Comparison of ENCODE assay signal across 13 cellular contexts in genomic region chr16:68792465-68793324, GRCh38. TPM values are rescaled to one million over a fixed set of nuclear protein-coding genes. Genes with fewer than 3 reads are reported as not detected.
DNase-seq lines count a peak whose midpoint lies in the region; ATAC-seq, FAIRE-seq and TF ChIP-seq lines count a peak whose summit lies in the region.
"Had no signal": no experiment of that assay in that cellular context is flagged by ENCODE, and none has a peak within 500 bp of the region (broad histone marks: within the 10 kb centered on the region; RNA-seq: fewer than 3 reads in every experiment).

No MANE protein-coding gene starts in this region.

- H3K4me3 Mint-ChIP-seq in astrocyte (ENCODE audit: unreplicated experiment) = no peak overlapping the region
- H3K4me3 Mint-ChIP-seq: effector memory CD8-positive, alpha-beta T cell; memory B cell had no signal

- TF ChIP-seq CTCF in astrocyte (IDR thresholded peaks at IDR 0.05; ENCODE audit: insufficient read depth, low read depth, low read length) (no peak), transverse colon (IDR thresholded peaks at IDR 0.05) (no peak)

- H3K4me1 ChIP-seq in astrocyte (ENCODE audit: insufficient read depth, low read length) = peaks cover 26% of the 10 kb centered on the region
- H3K4me1 ChIP-seq in transverse colon = peaks cover 9 to 43% (median 13%) of the 10 kb centered on the region in 4 donors

- H3K27me3 ChIP-seq in astrocyte (ENCODE audit: insufficient read depth, low read length) (no peaks in the 10 kb centered on the region), transverse colon (no peaks in the 10 kb centered on the region)

- peak overlapping the region; percentile 63 for H3K27ac Mint-ChIP-seq in astrocyte (ENCODE audit: unreplicated experiment)
- H3K27ac Mint-ChIP-seq: effector memory CD8-positive, alpha-beta T cell; memory B cell had no signal

- peak overlapping the region; percentile 41 for H3K4me2 ChIP-seq in astrocyte (ENCODE audit: low read length)

- no peak overlapping the region for H2AFZ ChIP-seq in astrocyte (ENCODE audit: low read depth, low read length)

- H3K36me3 ChIP-seq in astrocyte (ENCODE audit: insufficient read depth, low read length) (no peaks in the 10 kb centered on the region), transverse colon (no peaks in the 10 kb centered on the region)
- H3K36me3 ChIP-seq: thoracic aorta had no signal

- 41 to 55% methylated on average over 10 to 20 of the region's 20 CpGs for WGBS in transverse colon (ENCODE audit: low coverage in 1 of 2), 2 donors

- peak; percentile 68 for DNase-seq in NCI-H2107 treated with DMSO at 0.1 percent for 48 hours (lab: John Stamatoyannopoulos, UW; ENCODE audit: unreplicated experiment)
- no peak for DNase-seq in NCI-H2107 (lab: John Stamatoyannopoulos, UW)
- peak; percentile 86 for DNase-seq in astrocyte (ENCODE audit: low read depth)
- peak; percentile 63 to 65 for DNase-seq in left colon
- peak; percentile 68 for DNase-seq in transverse colon
- no peak for DNase-seq in NCI-H748 treated with DMSO at 0.1 percent for 48 hours (lab: John Stamatoyannopoulos, UW)
- DNase-seq: ACHN; effector memory CD8-positive, alpha-beta T cell; NCI-H345 had no signal

- H3K27me3 Mint-ChIP-seq in astrocyte (ENCODE audit: low read depth, unreplicated experiment) = no peaks in the 10 kb centered on the region
- H3K27me3 Mint-ChIP-seq: memory B cell had no signal

- H3K9ac ChIP-seq in astrocyte (ENCODE audit: low read length) = no peak overlapping the region

- H3K9me3 ChIP-seq in astrocyte (ENCODE audit: insufficient read depth, low read depth, low read length) (no peaks in the 10 kb centered on the region), transverse colon (no peaks in the 10 kb centered on the region)
- H3K9me3 ChIP-seq: thoracic aorta had no signal

- FAIRE-seq in astrocyte (lab: Jason Lieb, UNC) = no peak

- H3K9me3 Mint-ChIP-seq in astrocyte (ENCODE audit: unreplicated experiment) = no peaks in the 10 kb centered on the region
- H3K9me3 Mint-ChIP-seq: effector memory CD8-positive, alpha-beta T cell; memory B cell had no signal

- H3K27ac ChIP-seq in astrocyte (ENCODE audit: low read depth, low read length) (peak overlapping the region; percentile 12), transverse colon (peak overlapping the region; percentile 61 to 81 (median 75))
- H3K27ac ChIP-seq: thoracic aorta had no signal

- no peak for TF ChIP-seq EP300 in transverse colon (IDR thresholded peaks at IDR 0.05; ENCODE audit: low read depth)

- no peak overlapping the region for H3K4me3 ChIP-seq in astrocyte (ENCODE audit: insufficient read depth, low read depth, low read length)
- no peak overlapping the region for H3K4me3 ChIP-seq in transverse colon
- H3K4me3 ChIP-seq: thoracic aorta had no signal

- no peaks in the 10 kb centered on the region for H3K79me2 ChIP-seq in astrocyte (ENCODE audit: insufficient read depth, low read length)

- in situ Hi-C loops in transverse colon (cut with MboI; ENCODE audit: low pct_ligation_motif_present in 1 of 4, low pct_unique_long_range_greater_than_20kb in 1 of 4, low sequenced_read_pairs in 3 of 4) = loop anchor here in 2 of 4 donors (10.0 kb wide), 1 partner anchor 88 kb away; no protein-coding TSS in a partner anchor

- no peak for TF ChIP-seq POLR2A in transverse colon (IDR thresholded peaks at IDR 0.05)

- H3K36me3 Mint-ChIP-seq in astrocyte (ENCODE audit: low read depth, unreplicated experiment) = no peaks in the 10 kb centered on the region
- H3K36me3 Mint-ChIP-seq: memory B cell had no signal

- intact Hi-C loops in left colon (cut with DNase I, micrococcal nuclease) = loop anchor here (10.0 kb wide), 3 partner anchors 88 to 268 kb away; partner anchors contain the start of gene ZFP90 (in 1 of the 2)
- intact Hi-C loops in transverse colon (cut with DNase I; ENCODE audit: low total_unique reads) = no loop called here

- H4K20me1 ChIP-seq in astrocyte (ENCODE audit: insufficient read depth, low read length) = no peaks in the 10 kb centered on the region

- ATAC-seq in left colon (peak; percentile 86), GM21360 (IDR thresholded peaks at IDR 0.05; ENCODE audit: unreplicated experiment) (no peak), GM18502 (IDR thresholded peaks at IDR 0.05; ENCODE audit: poor library complexity, unreplicated experiment) (no peak)
- ATAC-seq: effector memory CD8-positive, alpha-beta T cell had no signal

- H3K4me1 Mint-ChIP-seq in astrocyte (ENCODE audit: low read depth, unreplicated experiment) = peaks cover 30% of the 10 kb centered on the region
- H3K4me1 Mint-ChIP-seq: memory B cell had no signal

RNA-seq across cellular contexts. Expression of gene TANGO6, which starts 50.6 kb away (rescaled TPM):
- total RNA-seq in astrocyte = 15.8 and 16.8 TPM in 2 replicates
- 1 to 10 TPM; 8.1 to 9.0 TPM for total RNA-seq in left colon
- total RNA-seq in transverse colon = 10 to 100 TPM; 10.6 to 55.4 (median 22.8) TPM

RNA-seq across cellular contexts. Expression of gene CDH1, which starts 55.6 kb away (rescaled TPM):
- total RNA-seq in astrocyte = 10.7 and 23.8 TPM in 2 replicates
- 100 to 1,000 TPM; 714 to 770 TPM for total RNA-seq in left colon
- total RNA-seq in transverse colon = 100 to 1,000 TPM; 190 to 551 (median 434) TPM

Comparison
In these comparisons a context has a peak if more than half of its experiments do, and no peak if none do; other contexts are left out.
1. DNase-seq: peak in NCI-H2107 treated with DMSO at 0.1 percent for 48 hours (single experiment), astrocyte (single experiment), left colon (2 of 2) and transverse colon (single experiment); none in NCI-H2107 (single experiment) and NCI-H748 treated with DMSO at 0.1 percent for 48 hours (single experiment).